In genomic region chr6:119346450-119346849, GRCh38 we compare ENCODE assay signal across 9 cellular contexts. TPM values are rescaled to one million over a fixed set of nuclear protein-coding genes. Genes with fewer than 3 reads are reported as not detected.
DNase-seq lines count a peak whose midpoint lies in the region; ATAC-seq, FAIRE-seq and TF ChIP-seq lines count a peak whose summit lies in the region.
"Had no signal": no experiment of that assay in that cellular context is flagged by ENCODE, and none has a peak within 500 bp of the region (broad histone marks: within the 10 kb centered on the region; RNA-seq: fewer than 3 reads in every experiment).

No MANE protein-coding gene starts in this region.

- H3K4me1 ChIP-seq in heart left ventricle (peaks cover 0 to 71% (median 20%) of the 10 kb centered on the region in 12 donors), K562 (replicated peaks in 1 of 2; ENCODE audit: control insufficient read depth in 2 of 2, insufficient read depth in 2 of 2, low read length in 2 of 2) (peaks cover 17 to 23% of the 10 kb centered on the region in 2 experiments), muscle layer of colon (ENCODE audit: insufficient read depth, low read length) (peaks cover 17% of the 10 kb centered on the region), upper lobe of right lung (peaks cover 42% of the 10 kb centered on the region)

- in situ Hi-C loops in K562 (cut with MboI): loop anchor here (5.0 kb wide), 1 partner anchor 219 kb away; no protein-coding TSS in a partner anchor

- peak overlapping the region in 7 of 12 donors; percentile 43 to 99 (median 95) for H3K27ac ChIP-seq in heart left ventricle
- H3K27ac ChIP-seq in K562 (ENCODE audit: extremely low read depth, low read depth, low read length): peak overlapping the region; percentile 89
- H3K27ac ChIP-seq in muscle layer of colon (ENCODE audit: low read depth, low read length): peak overlapping the region; percentile 31
- H3K27ac ChIP-seq in upper lobe of right lung: no peak overlapping the region

- TF ChIP-seq EP300 in K562 (IDR thresholded peaks at IDR 0.05; ENCODE audit: low read length): no peak

- no peak for TF ChIP-seq CTCF in heart left ventricle (IDR thresholded peaks at IDR 0.05)
- no peak for TF ChIP-seq CTCF in K562 (IDR thresholded peaks at IDR 0.05 in 2 of 3, conservative IDR thresholded peaks at IDR 0.05 in 1 of 3; ENCODE audit: insufficient read depth in 2 of 3, low read depth in 1 of 3, low read length in 3 of 3)
- no peak for TF ChIP-seq CTCF in upper lobe of right lung (IDR thresholded peaks at IDR 0.05)

- peaks cover 25% of the 10 kb centered on the region for H4K20me1 ChIP-seq in K562 (replicated peaks; ENCODE audit: control insufficient read depth, insufficient read depth, low read length)

- peak overlapping the region; percentile 96 for H3K4me2 ChIP-seq in K562 (ENCODE audit: insufficient read depth, low read length)

- WGBS in heart left ventricle, 4 donors: 55 to 65% (median 63%) methylated on average over 8 of the region's 8 CpGs
- WGBS in K562 (ENCODE audit: insufficient coverage, low coverage, missing lambda C conversion rate): under 1% methylated on average over 8 of the region's 8 CpGs

- H3K9me3 ChIP-seq in heart left ventricle (no peaks in the 10 kb centered on the region), K562 (replicated peaks; ENCODE audit: control insufficient read depth, insufficient read depth, low read depth, low read length) (no peaks in the 10 kb centered on the region), muscle layer of colon (ENCODE audit: low read length) (no peaks in the 10 kb centered on the region), upper lobe of right lung (no peaks in the 10 kb centered on the region)

- CTCF ChIA-PET in K562 (lab: Yijun Ruan, JAX; ENCODE audit: low intra/inter-chr PET ratio): no interaction called here

- BruUV-seq in K562 (replicated peaks; lab: Mats Ljungman, UMichigan): no TSS peak

- intact Hi-C loops in heart left ventricle (cut with DNase I) (loop anchor here in 6 of 10 donors (5.0 to 10.0 kb wide), 5 partner anchors 102 to 452 kb away; partner anchors contain the start of gene ASF1A (in 1 of the 6)), left ventricle myocardium superior (cut with micrococcal nuclease) (no loop called here), K562 (cut with micrococcal nuclease) (loop anchor here (2.0 to 5.0 kb wide), 3 partner anchors 90 to 454 kb away; partner anchors contain the start of gene ASF1A), upper lobe of right lung (cut with DNase I) (no loop called here)

- H3K9ac ChIP-seq in K562 (ENCODE audit: insufficient read depth in 1 of 2, low read depth in 2 of 2, low read length in 2 of 2) (peak overlapping the region; percentile 15 to 88; a peak in 3 of 4 replicates), muscle layer of colon (ENCODE audit: low read length) (peak overlapping the region; percentile 29)

- H3K9me1 ChIP-seq in K562 (ENCODE audit: control insufficient read depth, insufficient read depth, low read length): no peaks in the 10 kb centered on the region

- peaks cover 98% of the 10 kb centered on the region for H3K79me2 ChIP-seq in K562 (ENCODE audit: control insufficient read depth, insufficient read depth, low read length)

- H3K4me3 ChIP-seq in heart left ventricle (peak overlapping the region in 10 of 12 donors; percentile 11 to 98 (median 94)), K562 (peak overlapping the region; percentile 77), muscle layer of colon (ENCODE audit: low read depth in 1 of 2, low read length in 2 of 2) (peak overlapping the region; percentile 8 to 89), upper lobe of right lung (peak overlapping the region; percentile 94)

- H3K27me3 ChIP-seq in heart left ventricle (no peaks in the 10 kb centered on the region), K562 (ENCODE audit: control insufficient read depth in 2 of 2, insufficient read depth in 2 of 2, low read length in 2 of 2) (no peaks in the 10 kb centered on the region), muscle layer of colon (ENCODE audit: control insufficient read depth in 1 of 2, insufficient read depth in 2 of 2, low read length in 2 of 2) (no peaks in the 10 kb centered on the region), upper lobe of right lung (no peaks in the 10 kb centered on the region)

- no peak overlapping the region for H2AFZ ChIP-seq in K562 (ENCODE audit: low read depth, low read length)

- POLR2A ChIA-PET in K562 (lab: Yijun Ruan, JAX): interaction anchor here (0.9 to 1.9 kb wide), 7 partner anchors 9 to 373 kb away, joined by 3 to 9 read pairs (median 3); no protein-coding TSS in a partner anchor

- no peak for DNase-seq in heart left ventricle
- DNase-seq in left ventricle myocardium superior: no peak
- peak in 2 of 4 experiments; percentile 15 to 34 for DNase-seq in K562 (ENCODE audit: extremely low read depth in 1 of 4, low spot score in 3 of 4)
- no peak for DNase-seq in upper lobe of right lung
- DNase-seq in left lobe of liver (ENCODE audit: low spot score): no peak
- DNase-seq in NCI-H510A treated with DMSO at 0.1 percent for 48 hours (lab: John Stamatoyannopoulos, UW): no peak
- DNase-seq in T1000 (lab: John Stamatoyannopoulos, UW): no peak
- DNase-seq: activated naive CD4-positive, alpha-beta T cell treated with anti-CD3 and anti-CD28 coated beads, Interleukin-2, amount 10 ng/mL, durations not matched to agents 7 days and 5 days had no signal

- no peak for TF ChIP-seq POLR2A in heart left ventricle (IDR thresholded peaks at IDR 0.05)
- TF ChIP-seq POLR2A in K562 (conservative IDR thresholded peaks at IDR 0.05): 0 out of 2 replicates have a peak, but pooled peaks have one; percentile 2

- FAIRE-seq in K562 (lab: Jason Lieb, UNC): no peak

- H3K36me3 ChIP-seq in heart left ventricle (no peaks in the 10 kb centered on the region), K562 (ENCODE audit: control insufficient read depth, insufficient read depth, low read length) (peaks cover 58% of the 10 kb centered on the region), muscle layer of colon (ENCODE audit: insufficient read depth, low read length) (no peaks in the 10 kb centered on the region), upper lobe of right lung (no peaks in the 10 kb centered on the region)

- no peak for ATAC-seq in heart left ventricle
- ATAC-seq in left ventricle myocardium superior: no peak
- ATAC-seq in K562: no peak
- ATAC-seq in upper lobe of right lung: no peak
- ATAC-seq in left lobe of liver: no peak

- TF ChIP-seq RAD21 in K562 (CRISPR knock-in tag; conservative IDR thresholded peaks at IDR 0.05 in 1 of 2, IDR thresholded peaks at IDR 0.05 in 1 of 2): no peak

TF ChIP-seq in K562, 482 proteins besides CTCF, POLR2A, EP300 and RAD21 (continues in another document):
- TF ChIP-seq PURB (CRISPR knock-in tag; IDR thresholded peaks at IDR 0.05; ENCODE audit: low read depth): no peak
- TF ChIP-seq HINFP (tag; conservative IDR thresholded peaks at IDR 0.05; ENCODE audit: low read depth): no peak
- TF ChIP-seq RCOR1 (IDR thresholded peaks at IDR 0.05; ENCODE audit: borderline replicate concordance in 1 of 2, low read depth in 2 of 2, low read length in 2 of 2): peak in 1 of 2 experiments; percentile 23; a peak in 1 of 4 replicates
- no peak for TF ChIP-seq RHOXF2B (CRISPR knock-in tag; conservative IDR thresholded peaks at IDR 0.05)
- TF ChIP-seq KDM1A (IDR thresholded peaks at IDR 0.05): peak; percentile 76 to 83
- no peak for TF ChIP-seq MYC (IDR thresholded peaks at IDR 0.05; ENCODE audit: low read depth, low read length)
- TF ChIP-seq MYC (CRISPR knock-in tag; IDR thresholded peaks at IDR 0.05; ENCODE audit: borderline replicate concordance, low read depth): no peak
- TF ChIP-seq ZKSCAN1 (IDR thresholded peaks at IDR 0.05; ENCODE audit: low read depth, low read length): no peak
- no peak for TF ChIP-seq TOE1 (IDR thresholded peaks at IDR 0.05; ENCODE audit: borderline replicate concordance)
- TF ChIP-seq TOE1 (CRISPR knock-in tag; IDR thresholded peaks at IDR 0.05; ENCODE audit: borderline replicate concordance, low read depth): no peak
- TF ChIP-seq KLF13 (tag; IDR thresholded peaks at IDR 0.05; ENCODE audit: borderline replicate concordance, low read depth): no peak
- no peak for TF ChIP-seq ZNF551 (CRISPR knock-in tag; IDR thresholded peaks at IDR 0.05)

RNA-seq across cellular contexts. Expression of gene MAN1A1, which starts 3.1 kb away (rescaled TPM):
- total RNA-seq in heart left ventricle: 10 to 100 TPM in 8 of 9 donors, 1 to 10 TPM in 1; 7.0 to 30.6 (median 20.6) TPM
- polyA plus RNA-seq in heart left ventricle: 1 to 10 TPM; 5.6 to 9.6 TPM
- total RNA-seq in left ventricle myocardium superior: 18.3 TPM
- total RNA-seq in K562 (2011; cell fraction: chromatin; rRNA removed; ENCODE audit: low replicate concordance): 34.5 and 78.1 TPM in 2 replicates
- 44.4 and 48.3 TPM in 2 replicates for total RNA-seq in K562 (2011; cell fraction: nucleolus; rRNA removed)
- 69.6 and 93.7 TPM in 2 replicates for total RNA-seq in K562 (2011; cell fraction: nucleoplasm; rRNA removed)
- total RNA-seq in K562 (2014; rRNA removed): 74.9 and 77.6 TPM in 2 replicates
- 68.7 and 75.4 TPM in 2 replicates for total RNA-seq in K562 (2014; rRNA removed; fragmentation: Illumina TruSeq; extraction: Trizol)
- 51.1 and 55.2 TPM in 2 replicates for total RNA-seq in K562 (2015; rRNA removed; fragmentation: Illumina TruSeq; extraction: Trizol)
- total RNA-seq in K562 (2021): 75.0 and 78.4 TPM in 2 replicates
- polyA plus RNA-seq in K562 (2011; rRNA removed): 33.3 and 59.7 TPM in 2 replicates
- 15.3 and 17.2 TPM in 2 replicates for polyA plus RNA-seq in K562 (2011; cell fraction: cytosol; rRNA removed)
- polyA plus RNA-seq in K562 (2011; cell fraction: nucleus; rRNA removed): 12.3 and 13.9 TPM in 2 replicates
- polyA plus RNA-seq in K562 (2012): 44.4 and 59.0 TPM in 2 replicates
- polyA plus RNA-seq in K562 (2014; fragmentation: Illumina TruSeq; extraction: Trizol): 50.5 and 62.6 TPM in 2 replicates
- polyA plus RNA-seq in K562 (2014; fragmentation: Nextera tagmentation; extraction: Ambion mirVana): 10 to 100 TPM; 24.5 to 27.7 TPM
- polyA plus RNA-seq in K562 (2014; rRNA removed): 47.5 and 48.7 TPM in 2 replicates
- polyA minus RNA-seq in K562 (2011; rRNA and poly(A)+ RNA removed): 39.6 and 50.2 TPM in 2 replicates
- polyA minus RNA-seq in K562 (2011; cell fraction: cytosol; rRNA and poly(A)+ RNA removed): 22.8 and 28.5 TPM in 2 replicates
- polyA minus RNA-seq in K562 (2011; cell fraction: nucleus; rRNA and poly(A)+ RNA removed): 26.5 and 34.9 TPM in 2 replicates
- 74.0 TPM for total RNA-seq in upper lobe of right lung
- total RNA-seq in left lobe of liver: 116 TPM

Comparison
In these comparisons a context has a peak if more than half of its experiments do, and no peak if none do; other contexts are left out.
1. intact Hi-C loops: an anchor here in heart left ventricle (5.0 to 10.0 kb wide) and K562 (2.0 to 5.0 kb wide); none called in left ventricle myocardium superior and upper lobe of right lung.